ENCODE assay signal across 8 cellular contexts in genomic region chr20:6074145-6074561, GRCh38. TPM values are rescaled to one million over a fixed set of nuclear protein-coding genes. Genes with fewer than 3 reads are reported as not detected.
DNase-seq lines count a peak whose midpoint lies in the region; ATAC-seq, FAIRE-seq and TF ChIP-seq lines count a peak whose summit lies in the region.

No MANE protein-coding gene starts in this region.

- peaks cover 21 to 35% of the 10 kb centered on the region in 2 experiments for H3K36me3 ChIP-seq in HepG2 (replicated peaks in 1 of 2; ENCODE audit: control insufficient read depth in 1 of 2, insufficient read depth in 2 of 2, low read length in 2 of 2)

- FAIRE-seq in HepG2 (lab: Jason Lieb, UNC), result peak; percentile 100

- intact Hi-C loops in HepG2 (cut with micrococcal nuclease; ENCODE audit: unreplicated experiment), result loop anchor here (1.0 to 10.0 kb wide), 3 partner anchors 20 to 289 kb away; partner anchors contain the start of genes LRRN4, MCM8 and TRMT6

- WGBS in HepG2 (ENCODE audit: low lambda C conversion rate), result 59% methylated on average over 2 of the region's 2 CpGs

- ATAC-seq in HepG2 (peak; percentile 99), GM19324 (IDR thresholded peaks at IDR 0.05; ENCODE audit: low FRiP score, unreplicated experiment) (no peak)

- peak; percentile 75; the same call in 1 of the 2 replicates for TF ChIP-seq RAD21 in HepG2 (CRISPR knock-in tag; IDR thresholded peaks at IDR 0.05)

- peak overlapping the region; percentile 37 for H3K27ac ChIP-seq in HepG2 (ENCODE audit: extremely low read length, insufficient read depth, low read length)

- BruUV-seq in HepG2 (replicated peaks; lab: Mats Ljungman, UMichigan), result no TSS peak

- H3K4me1 ChIP-seq in HepG2 (ENCODE audit: insufficient read depth, low read length), result peaks cover 34% of the 10 kb centered on the region

- no peak overlapping the region for H2AFZ ChIP-seq in HepG2 (ENCODE audit: low read length)

- DNase-seq in A172 (ENCODE audit: low spot score) (peak; percentile 24), GM12864 (ENCODE audit: low read depth) (peak; percentile 26), HepG2 (ENCODE audit: low spot score) (peak; percentile 88), KBM-7 (no peak), GOT3 (lab: John Stamatoyannopoulos, UW) (no peak)
- peak; percentile 57 for DNase-seq in Jurkat, Clone E6-1 (ENCODE audit: low read depth, low spot score)

- CTCF ChIA-PET in HepG2 (lab: Yijun Ruan, JAX; ENCODE audit: low intra/inter-chr PET ratio, low total read pairs), result interaction anchor here (6.6 kb wide), 1 partner anchor 545 kb away, joined by 84 read pairs; no protein-coding TSS in a partner anchor

- in situ Hi-C loops in HepG2 (cut with HindIII; ENCODE audit: extremely low pct_ligation_motif_present, low pct_unique_long_range_greater_than_20kb) (no loop called here), KBM-7 (cut with MboI; ENCODE audit: low pct_unique_long_range_greater_than_20kb, low sequenced_read_pairs) (no loop called here)

- no peak overlapping the region for H3K9ac ChIP-seq in HepG2 (ENCODE audit: insufficient read depth, low read depth, low read length)

- H3K4me3 ChIP-seq in GM12864 (ENCODE audit: low read depth, low read length) (no peak overlapping the region), WI38 (ENCODE audit: low read depth, low read length) (no peak overlapping the region), HepG2 (replicated peaks in 1 of 3; ENCODE audit: insufficient read depth in 1 of 3, low read depth in 2 of 3, low read length in 3 of 3) (no peak overlapping the region)
- no peak overlapping the region for H3K4me3 ChIP-seq in Jurkat, Clone E6-1 (ENCODE audit: low read length)

- peak; percentile 74 for TF ChIP-seq CTCF in GM12864 (IDR thresholded peaks at IDR 0.05; ENCODE audit: low read depth, low read length, missing control alignments)
- TF ChIP-seq CTCF in WI38 (IDR thresholded peaks at IDR 0.05; ENCODE audit: low read depth, low read length), result peak; percentile 30; the same call in 1 of the 2 replicates
- TF ChIP-seq CTCF in HepG2 (CRISPR knock-in tag; IDR thresholded peaks at IDR 0.05), result peak; percentile 80

- H4K20me1 ChIP-seq in HepG2 (ENCODE audit: insufficient read depth, low read length), result no peaks in the 10 kb centered on the region

- TF ChIP-seq POLR2A in HepG2 (IDR thresholded peaks at IDR 0.05; ENCODE audit: insufficient read depth in 1 of 2, low read depth in 2 of 2, low read length in 2 of 2), result no peak

- POLR2A ChIA-PET in HepG2 (lab: Yijun Ruan, JAX), result interaction anchor here (0.5 to 0.9 kb wide), 5 partner anchors 10 to 546 kb away, joined by 3 to 4 read pairs (median 3); no protein-coding TSS in a partner anchor

- H3K4me2 ChIP-seq in HepG2 (ENCODE audit: low read depth, low read length), result no peak overlapping the region

- H3K9me3 ChIP-seq in HepG2 (ENCODE audit: low read length), result no peaks in the 10 kb centered on the region

- no peaks in the 10 kb centered on the region for H3K79me2 ChIP-seq in HepG2 (ENCODE audit: insufficient read depth, low read length)

- no peak for TF ChIP-seq EP300 in HepG2 (IDR thresholded peaks at IDR 0.05; ENCODE audit: low read depth in 2 of 2, low read length in 2 of 2)
- TF ChIP-seq EP300 in HepG2 (CRISPR knock-in tag; IDR thresholded peaks at IDR 0.05; ENCODE audit: borderline replicate concordance), result no peak

- no peaks in the 10 kb centered on the region; a peak in 1 of 5 replicates for H3K27me3 ChIP-seq in HepG2 (ENCODE audit: control insufficient read depth in 1 of 2, insufficient read depth in 2 of 2, low read length in 2 of 2)

TF ChIP-seq in HepG2, 621 proteins besides CTCF, POLR2A, EP300 and RAD21 (continues in another document):
- TF ChIP-seq MAZ (IDR thresholded peaks at IDR 0.05; ENCODE audit: borderline replicate concordance, low read depth, low read length) (no peak), MAZ (CRISPR knock-in tag; IDR thresholded peaks at IDR 0.05; ENCODE audit: low read depth) (no peak), GABPA (IDR thresholded peaks at IDR 0.05; ENCODE audit: low read depth, low read length) (no peak), GABPA (CRISPR knock-in tag; IDR thresholded peaks at IDR 0.05; ENCODE audit: low read depth) (no peak), TEAD3 (CRISPR knock-in tag; optimal IDR thresholded peaks at IDR 0.05; ENCODE audit: borderline replicate concordance) (peak; percentile 7), CCDC6 (CRISPR knock-in tag; IDR thresholded peaks at IDR 0.05) (no peak), MIER3 (CRISPR knock-in tag; IDR thresholded peaks at IDR 0.05; ENCODE audit: borderline replicate concordance) (no peak), PHF21A (CRISPR knock-in tag; IDR thresholded peaks at IDR 0.05) (no peak), ETV5 (CRISPR knock-in tag; IDR thresholded peaks at IDR 0.05; ENCODE audit: borderline replicate concordance) (no peak), SP1 (IDR thresholded peaks at IDR 0.05) (no peak), SP1 (CRISPR knock-in tag; IDR thresholded peaks at IDR 0.05) (no peak), REXO4 (CRISPR knock-in tag; IDR thresholded peaks at IDR 0.05; ENCODE audit: borderline replicate concordance) (no peak)

RNA-seq across cellular contexts. Expression of gene LRRN4, which starts 20.3 kb away (rescaled TPM):
- total RNA-seq in A172 (2014; rRNA removed; shearing (Covaris generic)), result 0.26 and 0.86 TPM in 2 replicates
- not detected for polyA plus RNA-seq in Jurkat, Clone E6-1 (2012; ENCODE audit: insufficient read depth, insufficient read length)
- 0.20 and 0.25 TPM in 2 replicates for total RNA-seq in HepG2 (2016; rRNA removed; fragmentation: Illumina TruSeq; extraction: Trizol)
- not detected in 2 replicates for total RNA-seq in HepG2 (2016; cell fraction: cytosol; rRNA removed; fragmentation: Illumina TruSeq; extraction: Trizol; ENCODE audit: low read depth)
- 0.13 TPM in 1 of 2 replicates, not detected in the other for total RNA-seq in HepG2 (2016; cell fraction: insoluble cytoplasmic fraction; rRNA removed; fragmentation: Illumina TruSeq; extraction: Trizol)
- 0.17 TPM in 1 of 2 replicates, not detected in the other for total RNA-seq in HepG2 (2016; cell fraction: membrane; rRNA removed; fragmentation: Illumina TruSeq; extraction: Trizol)
- 0.22 TPM in 1 of 2 replicates, not detected in the other for total RNA-seq in HepG2 (2016; cell fraction: nucleus; rRNA removed; fragmentation: Illumina TruSeq; extraction: Trizol)
- 0.10 and 0.15 TPM in 2 replicates for polyA plus RNA-seq in HepG2 (2011; rRNA removed)
- 0.04 and 0.15 TPM in 2 replicates for polyA plus RNA-seq in HepG2 (2011; cell fraction: cytosol; rRNA removed)
- polyA plus RNA-seq in HepG2 (2011; cell fraction: nucleus; rRNA removed), result 0.19 TPM in 2 replicates
- 0.07 and 0.11 TPM in 2 replicates for polyA plus RNA-seq in HepG2 (2012)
- 0.03 and 0.06 TPM in 2 replicates for polyA plus RNA-seq in HepG2 (2016; cell fraction: cytosol; fragmentation: Illumina TruSeq; extraction: Trizol; ENCODE audit: low read depth)
- 0.20 and 0.35 TPM in 2 replicates for polyA plus RNA-seq in HepG2 (2016; cell fraction: insoluble cytoplasmic fraction; fragmentation: Illumina TruSeq; extraction: Trizol; ENCODE audit: low read depth)
- polyA plus RNA-seq in HepG2 (2016; cell fraction: membrane; fragmentation: Illumina TruSeq; extraction: Trizol; ENCODE audit: low read depth), result 0.07 TPM in 1 of 2 replicates, not detected in the other
- polyA plus RNA-seq in HepG2 (2016; cell fraction: nucleus; fragmentation: Illumina TruSeq; extraction: Trizol; ENCODE audit: insufficient read depth, low read depth), result 0.28 and 0.33 TPM in 2 replicates
- polyA minus RNA-seq in HepG2 (2011; rRNA and poly(A)+ RNA removed; ENCODE audit: low replicate concordance), result 0.44 TPM in 1 of 2 replicates, not detected in the other
- polyA minus RNA-seq in HepG2 (2011; cell fraction: cytosol; rRNA and poly(A)+ RNA removed), result 0.18 TPM in 1 of 2 replicates, not detected in the other
- polyA minus RNA-seq in HepG2 (2011; cell fraction: nucleus; rRNA and poly(A)+ RNA removed), result 0.12 and 0.13 TPM in 2 replicates

RNA-seq across cellular contexts. Expression of gene FERMT1, which starts 48.7 kb away (rescaled TPM):
- total RNA-seq in A172 (2014; rRNA removed; shearing (Covaris generic)), result 6.5 and 7.0 TPM in 2 replicates
- 0.44 TPM for polyA plus RNA-seq in Jurkat, Clone E6-1 (2012; ENCODE audit: insufficient read depth, insufficient read length)
- 29.5 and 39.1 TPM in 2 replicates for total RNA-seq in HepG2 (2016; rRNA removed; fragmentation: Illumina TruSeq; extraction: Trizol)
- total RNA-seq in HepG2 (2016; cell fraction: cytosol; rRNA removed; fragmentation: Illumina TruSeq; extraction: Trizol; ENCODE audit: low read depth), result 4.8 and 6.7 TPM in 2 replicates
- total RNA-seq in HepG2 (2016; cell fraction: insoluble cytoplasmic fraction; rRNA removed; fragmentation: Illumina TruSeq; extraction: Trizol), result 29.9 and 33.9 TPM in 2 replicates
- 27.3 and 30.6 TPM in 2 replicates for total RNA-seq in HepG2 (2016; cell fraction: membrane; rRNA removed; fragmentation: Illumina TruSeq; extraction: Trizol)
- 18.7 and 22.5 TPM in 2 replicates for total RNA-seq in HepG2 (2016; cell fraction: nucleus; rRNA removed; fragmentation: Illumina TruSeq; extraction: Trizol)
- 15.1 and 15.8 TPM in 2 replicates for polyA plus RNA-seq in HepG2 (2011; rRNA removed)
- polyA plus RNA-seq in HepG2 (2011; cell fraction: cytosol; rRNA removed), result 8.4 and 8.5 TPM in 2 replicates
- polyA plus RNA-seq in HepG2 (2011; cell fraction: nucleus; rRNA removed), result 9.7 and 11.7 TPM in 2 replicates
- polyA plus RNA-seq in HepG2 (2012), result 9.2 and 11.7 TPM in 2 replicates
- 4.0 and 4.4 TPM in 2 replicates for polyA plus RNA-seq in HepG2 (2016; cell fraction: cytosol; fragmentation: Illumina TruSeq; extraction: Trizol; ENCODE audit: low read depth)
- 30.4 and 37.6 TPM in 2 replicates for polyA plus RNA-seq in HepG2 (2016; cell fraction: insoluble cytoplasmic fraction; fragmentation: Illumina TruSeq; extraction: Trizol; ENCODE audit: low read depth)
- polyA plus RNA-seq in HepG2 (2016; cell fraction: membrane; fragmentation: Illumina TruSeq; extraction: Trizol; ENCODE audit: low read depth), result 18.3 and 18.7 TPM in 2 replicates
- 23.6 and 24.8 TPM in 2 replicates for polyA plus RNA-seq in HepG2 (2016; cell fraction: nucleus; fragmentation: Illumina TruSeq; extraction: Trizol; ENCODE audit: insufficient read depth, low read depth)
- polyA minus RNA-seq in HepG2 (2011; rRNA and poly(A)+ RNA removed; ENCODE audit: low replicate concordance), result 11.6 and 13.1 TPM in 2 replicates
- 13.8 and 15.1 TPM in 2 replicates for polyA minus RNA-seq in HepG2 (2011; cell fraction: cytosol; rRNA and poly(A)+ RNA removed)
- polyA minus RNA-seq in HepG2 (2011; cell fraction: nucleus; rRNA and poly(A)+ RNA removed), result 21.9 and 29.1 TPM in 2 replicates

Comparison
In these comparisons a context has a peak if more than half of its experiments do, and no peak if none do; other contexts are left out.
1. DNase-seq: peak in A172 (single experiment), GM12864 (single experiment), Jurkat, Clone E6-1 (single experiment) and HepG2 (single experiment); none in KBM-7 (single experiment) and GOT3 (single experiment).
2. CTCF ChIP-seq: peak in every context shown above with its lines; median percentile 80 in HepG2; 74 in GM12864; 30 in WI38.